16 cellular contexts compared by ENCODE assay signal in genomic region chr14:59294662-59294992, GRCh38.
DNase-seq lines count a peak whose midpoint lies in the region; TF ChIP-seq lines count a peak whose summit lies in the region.
"Had no signal": no experiment of that assay in that cellular context is flagged by ENCODE, and none has a peak within 500 bp of the region (broad histone marks: within the 10 kb centered on the region; RNA-seq: fewer than 3 reads in every experiment).

No MANE protein-coding gene starts in this region.

- peaks cover 0 to 11% (median 0%) of the 10 kb centered on the region in 3 donors for H3K4me1 ChIP-seq in skeletal muscle tissue (ENCODE audit: control insufficient read depth in 3 of 3, insufficient read depth in 3 of 3, low read length in 3 of 3)

- DNase-seq in EH (ENCODE audit: low read depth) (peak; percentile 68), fibroblast of villous mesenchyme (ENCODE audit: low read depth) (peak; percentile 70), GM19240 (ENCODE audit: insufficient read length, low spot score) (no peak), OCI-M1 (lab: John Stamatoyannopoulos, UW) (no peak), HT-29 (ENCODE audit: low spot score) (no peak), ecto neural progenitor cell (ENCODE audit: low spot score) (no peak)
- DNase-seq: activated CD4-positive, alpha-beta T cell treated with anti-CD3 and anti-CD28 coated beads for 48 hours; activated T-cell treated with anti-CD3 and anti-CD28 coated beads, Interleukin-2, amount 50 U/mL, for 4 hours; DMS53; Kasumi-1; NCI-H1694 treated with DMSO at 0.1 percent for 48 hours; NCI-H510A treated with DMSO at 0.1 percent for 48 hours; T-helper 2 cell had no signal

- H3K9me3 ChIP-seq in skeletal muscle tissue (ENCODE audit: control insufficient read depth in 3 of 3, low read length in 3 of 3) = no peaks in the 10 kb centered on the region
- H3K9me3 ChIP-seq: neutrophil had no signal

- H3K27ac ChIP-seq in VCaP (0 out of 2 replicates have a peak overlapping the region, but pooled peaks have one; percentile 13), skeletal muscle tissue (ENCODE audit: low read depth, low read length) (peak overlapping the region; percentile 53)
- H3K27ac ChIP-seq: neutrophil had no signal

- H3K9ac ChIP-seq in skeletal muscle tissue (ENCODE audit: low read depth in 1 of 3, low read length in 3 of 3) = no peak overlapping the region

- peaks cover 0 to 14% (median 8%) of the 10 kb centered on the region in 3 donors for H3K36me3 ChIP-seq in skeletal muscle tissue (ENCODE audit: control insufficient read depth in 3 of 3, insufficient read depth in 3 of 3, low read length in 3 of 3)
- H3K36me3 ChIP-seq: neutrophil had no signal

- H3K27me3 ChIP-seq in skeletal muscle tissue (ENCODE audit: control insufficient read depth in 3 of 3, insufficient read depth in 3 of 3, low read length in 3 of 3) = no peaks in the 10 kb centered on the region
- H3K27me3 ChIP-seq: neutrophil had no signal

- TF ChIP-seq CTCF in VCaP (conservative IDR thresholded peaks at IDR 0.05) (no peak), fibroblast of villous mesenchyme (IDR thresholded peaks at IDR 0.05; ENCODE audit: insufficient read depth, low read depth, low read length) (no peak)

- H3K4me3 ChIP-seq in fibroblast of villous mesenchyme (ENCODE audit: low read depth, low read length) (no peak overlapping the region), skeletal muscle tissue (ENCODE audit: low read length in 3 of 3) (no peak overlapping the region)

Comparison
In these comparisons a context has a peak if more than half of its experiments do, and no peak if none do; other contexts are left out.
1. DNase-seq: peak in EH (single experiment) and fibroblast of villous mesenchyme (single experiment); none in GM19240 (single experiment), OCI-M1 (single experiment), HT-29 (single experiment) and ecto neural progenitor cell (single experiment).